In genomic region chr18:11047817-11048216, GRCh38 we compare ENCODE assay signal across 1 cellular context.
TF ChIP-seq lines count a peak whose summit lies in the region.

No MANE protein-coding gene starts in this region.

TF ChIP-seq in IMR-90, 13 proteins besides CTCF, POLR2A, EP300 and RAD21:
- TF ChIP-seq RFX5 (IDR thresholded peaks at IDR 0.05; ENCODE audit: low read depth, low read length) (no peak), ELK1 (IDR thresholded peaks at IDR 0.05; ENCODE audit: borderline replicate concordance, low read depth, low read length) (no peak), BHLHE40 (IDR thresholded peaks at IDR 0.05; ENCODE audit: low read depth, low read length) (no peak), CHD1 (IDR thresholded peaks at IDR 0.05; ENCODE audit: low read depth, low read length) (no peak), SMC3 (IDR thresholded peaks at IDR 0.05; ENCODE audit: low read depth, low read length) (no peak), RCOR1 (IDR thresholded peaks at IDR 0.05; ENCODE audit: insufficient replicate concordance, low read length) (no peak), USF2 (IDR thresholded peaks at IDR 0.05; ENCODE audit: low read depth, low read length) (no peak), FOS (IDR thresholded peaks at IDR 0.05; ENCODE audit: low read depth, low read length) (no peak)
TF ChIP-seq in IMR-90: peak in this region for 0.
